Comparison of ENCODE assay signal across 28 cellular contexts in genomic region chr18:44903327-44903726, GRCh38.
"Had no signal": no experiment of that assay in that cellular context is flagged by ENCODE, and none has a peak within 500 bp of the region (broad histone marks: within the 10 kb centered on the region; RNA-seq: fewer than 3 reads in every experiment).

No MANE protein-coding gene starts in this region.

- H3K27ac ChIP-seq: stomach, suprapubic skin, testis, thoracic aorta, thyroid gland, tibial artery, transverse colon, upper lobe of left lung, upper lobe of right lung, uterus, vagina had no signal

- DNase-seq: stimulated activated CD4-positive, alpha-beta T cell treated with anti-CD3 and anti-CD28 coated beads, Interleukin-2, amount 100 ng/mL, for 24 hours; stimulated activated CD4-positive, alpha-beta T cell treated with anti-CD3 and anti-CD28 coated beads, Interleukin-2, amount 100 ng/mL, for 48 hours; stimulated activated CD4-positive, alpha-beta T cell treated with anti-CD3 and anti-CD28 coated beads, Interleukin-4, amount 100 ng/mL, for 1 hour; stimulated activated CD4-positive, alpha-beta T cell treated with anti-CD3 and anti-CD28 coated beads, Interleukin-4, amount 100 ng/mL, for 24 hours; stimulated activated CD4-positive, alpha-beta T cell treated with anti-CD3 and anti-CD28 coated beads, Interleukin-4, amount 100 ng/mL, for 4 hours; stimulated activated CD8-positive, alpha-beta memory T cell treated with anti-CD3 and anti-CD28 coated beads, Interleukin-4, amount 100 ng/mL, for 48 hours; stimulated activated naive B cell treated with anti-CD40 and anti-IgM and Interleukin-4, amounts not matched to agents 10 μg/mL and 1 μg/mL and 100 μg/mL, for 72 hours; stimulated activated naive CD4-positive, alpha-beta T cell; stimulated activated naive CD4-positive, alpha-beta T cell treated with Interleukin-2 at 50 U/mL for 16 hours; stimulated activated naive CD8-positive, alpha-beta T cell treated with anti-CD3 and anti-CD28 coated beads, Interleukin-15, amount 100 ng/mL, for 72 hours; stimulated activated naive CD8-positive, alpha-beta T cell treated with anti-CD3 and anti-CD28 coated beads, Interleukin-15, Interleukin-2, amounts not matched to agents 100 U/mL and 50 U/mL, for 24 hours; stomach; substantia nigra; testis; thyroid gland; tibial artery; transverse colon; trophoblast cell; upper lobe of left lung; upper lobe of right lung; uterus had no signal

- H3K9me3 Mint-ChIP-seq: stimulated activated naive CD8-positive, alpha-beta T cell treated with anti-CD3 and anti-CD28 coated beads, Interleukin-15, amount 100 ng/mL, for 72 hours had no signal

- FAIRE-seq: urothelium cell line had no signal

- H3K27ac Mint-ChIP-seq: stimulated activated memory B cell treated with anti-CD40 and anti-IgM and Interleukin-4, amounts not matched to agents 10 μg/mL and 1 μg/mL and 100 μg/mL, for 72 hours; stimulated activated naive B cell treated with anti-CD40 and anti-IgM and Interleukin-4, amounts not matched to agents 10 μg/mL and 1 μg/mL and 100 μg/mL, for 72 hours; stimulated activated naive CD8-positive, alpha-beta T cell treated with anti-CD3 and anti-CD28 coated beads, Interleukin-15, amount 100 ng/mL, for 72 hours; stimulated activated naive CD8-positive, alpha-beta T cell treated with anti-CD3 and anti-CD28 coated beads, Interleukin-15, Interleukin-2, amounts not matched to agents 100 ng/mL and 50 ng/mL, for 24 hours; type B pancreatic cell had no signal

- ATAC-seq: stimulated activated memory B cell treated with anti-CD40 and anti-IgM and Interleukin-4, amounts not matched to agents 10 μg/mL and 1 μg/mL and 100 μg/mL, for 72 hours; stimulated activated naive B cell treated with anti-CD40 and anti-IgM and Interleukin-4, amounts not matched to agents 10 μg/mL and 1 μg/mL and 100 μg/mL, for 72 hours; stimulated activated naive CD8-positive, alpha-beta T cell treated with anti-CD3 and anti-CD28 coated beads, Interleukin-15, amount 100 ng/mL, for 72 hours; stimulated activated naive CD8-positive, alpha-beta T cell treated with anti-CD3 and anti-CD28 coated beads, Interleukin-15, Interleukin-2, amounts not matched to agents 100 U/mL and 50 U/mL, for 24 hours; upper lobe of right lung had no signal

- H3K27me3 ChIP-seq: stomach, suprapubic skin, testis, thyroid gland, tibial artery, transverse colon, upper lobe of left lung, upper lobe of right lung, uterus, vagina had no signal

- H3K4me3 Mint-ChIP-seq: stimulated activated memory B cell treated with anti-CD40 and anti-IgM and Interleukin-4, amounts not matched to agents 10 μg/mL and 1 μg/mL and 100 μg/mL, for 72 hours; stimulated activated naive B cell treated with anti-CD40 and anti-IgM and Interleukin-4, amounts not matched to agents 10 μg/mL and 1 μg/mL and 100 μg/mL, for 72 hours; stimulated activated naive CD8-positive, alpha-beta T cell treated with anti-CD3 and anti-CD28 coated beads, Interleukin-15, amount 100 ng/mL, for 72 hours; stimulated activated naive CD8-positive, alpha-beta T cell treated with anti-CD3 and anti-CD28 coated beads, Interleukin-15, Interleukin-2, amounts not matched to agents 100 ng/mL and 50 ng/mL, for 24 hours; type B pancreatic cell had no signal

- H3K4me3 ChIP-seq: stomach, suprapubic skin, testis, thoracic aorta, thyroid gland, tibial artery, transverse colon, upper lobe of left lung, upper lobe of right lung, uterus, vagina had no signal

- H3K36me3 ChIP-seq: stomach, suprapubic skin, thoracic aorta, thyroid gland, tibial artery, transverse colon, upper lobe of left lung, upper lobe of right lung, uterus, vagina had no signal

- H3K4me1 ChIP-seq: testis, thyroid gland, uterus had no signal

- H3K9me3 ChIP-seq: stomach, suprapubic skin, testis, thoracic aorta, thyroid gland, tibial artery, transverse colon, upper lobe of left lung, upper lobe of right lung, uterus, vagina had no signal

- H3K27me3 Mint-ChIP-seq: stimulated activated memory B cell treated with anti-CD40 and anti-IgM and Interleukin-4, amounts not matched to agents 10 μg/mL and 1 μg/mL and 100 μg/mL, for 72 hours; stimulated activated naive B cell treated with anti-CD40 and anti-IgM and Interleukin-4, amounts not matched to agents 10 μg/mL and 1 μg/mL and 100 μg/mL, for 72 hours had no signal
